30 cellular contexts compared by ENCODE assay signal in genomic region chr14:32083789-32084188, GRCh38. TPM values are rescaled to one million over a fixed set of nuclear protein-coding genes. Genes with fewer than 3 reads are reported as not detected.
DNase-seq lines count a peak whose midpoint lies in the region; ATAC-seq, FAIRE-seq and TF ChIP-seq lines count a peak whose summit lies in the region.
"Had no signal": no experiment of that assay in that cellular context is flagged by ENCODE, and none has a peak within 500 bp of the region (broad histone marks: within the 10 kb centered on the region; RNA-seq: fewer than 3 reads in every experiment).

No MANE protein-coding gene starts in this region.

- intact Hi-C loops in Calu3 (cut with micrococcal nuclease; ENCODE audit: unreplicated experiment) (loop anchor here (5.0 kb wide), 1 partner anchor 39 kb away; no protein-coding TSS in a partner anchor), pancreas (cut with DNase I) (no loop called here)

- H3K27ac Mint-ChIP-seq in Calu3 (ENCODE audit: unreplicated experiment) (no peak overlapping the region), endodermal cell (no peak overlapping the region)
- H3K27ac Mint-ChIP-seq: activated naive CD4-positive, alpha-beta T cell treated with anti-CD3 and anti-CD28 coated beads, Interleukin-2, amount 10 ng/mL, durations not matched to agents 7 days and 5 days; activated T-helper 1 cell treated with anti-CD3 and anti-CD28 coated beads, Interleukin-12 subunit alpha, Interleukin-12 subunit beta, Interleukin-2, Interleukin-4 antibody, amounts not matched to agents 30 ng/mL and 10 ng/mL and 1 ng/mL, durations not matched to agents 14 hours and 24 hours and 36 hours; stimulated activated naive CD8-positive, alpha-beta T cell treated with anti-CD3 and anti-CD28 coated beads, Interleukin-15, Interleukin-2, amounts not matched to agents 100 ng/mL and 50 ng/mL, for 24 hours had no signal

- H3K4me3 Mint-ChIP-seq in Calu3 (ENCODE audit: low read depth, unreplicated experiment) (peak overlapping the region; percentile 58), endodermal cell (no peak overlapping the region)
- H3K4me3 Mint-ChIP-seq: activated naive CD4-positive, alpha-beta T cell treated with anti-CD3 and anti-CD28 coated beads, Interleukin-2, amount 10 ng/mL, durations not matched to agents 7 days and 5 days; activated T-helper 1 cell treated with anti-CD3 and anti-CD28 coated beads, Interleukin-12 subunit alpha, Interleukin-12 subunit beta, Interleukin-2, Interleukin-4 antibody, amounts not matched to agents 30 ng/mL and 10 ng/mL and 1 ng/mL, durations not matched to agents 14 hours and 24 hours and 36 hours; H9; stimulated activated naive CD8-positive, alpha-beta T cell treated with anti-CD3 and anti-CD28 coated beads, Interleukin-15, Interleukin-2, amounts not matched to agents 100 ng/mL and 50 ng/mL, for 24 hours had no signal

- H3K4me1 ChIP-seq in Karpas-422 (ENCODE audit: low read length): peaks cover 83% of the 10 kb centered on the region
- peaks cover 6% of the 10 kb centered on the region for H3K4me1 ChIP-seq in endodermal cell (ENCODE audit: control insufficient read depth, insufficient read depth, low read length)
- peaks cover 34 to 52% (median 45%) of the 10 kb centered on the region in 3 donors for H3K4me1 ChIP-seq in pancreas

- no peak overlapping the region for H3K9ac ChIP-seq in Karpas-422 (ENCODE audit: low read length)
- H3K9ac ChIP-seq in endodermal cell (ENCODE audit: extremely low read depth, low read length, poor library complexity, severe bottlenecking): no peak overlapping the region
- H3K9ac ChIP-seq: BLaER1 treated with 17β-estradiol and CSF1 and Interleukin-3, amounts not matched to agents 10 nM and 100 nM had no signal

- H3K27ac ChIP-seq in Karpas-422 (ENCODE audit: low read length) (peak overlapping the region; percentile 36; the same call in 1 of the 2 replicates), endodermal cell (ENCODE audit: low read depth, low read length) (no peak overlapping the region), pancreas (no peak overlapping the region)
- H3K27ac ChIP-seq: BLaER1 treated with 17β-estradiol and CSF1 and Interleukin-3, amounts not matched to agents 10 nM and 100 nM; coronary artery; foreskin keratinocyte; heart left ventricle; SJSA1; thyroid gland had no signal

- H2AFZ ChIP-seq in Karpas-422 (ENCODE audit: low read length): no peak overlapping the region

- H3K4me1 Mint-ChIP-seq in Calu3 (ENCODE audit: low read depth, unreplicated experiment) (peaks cover 57% of the 10 kb centered on the region), endodermal cell (peaks cover 57% of the 10 kb centered on the region)

- H3K9me3 Mint-ChIP-seq in Calu3 (ENCODE audit: low read depth, unreplicated experiment) (no peaks in the 10 kb centered on the region), endodermal cell (no peaks in the 10 kb centered on the region)
- H3K9me3 Mint-ChIP-seq: activated naive CD4-positive, alpha-beta T cell treated with anti-CD3 and anti-CD28 coated beads, Interleukin-2, amount 10 ng/mL, durations not matched to agents 7 days and 5 days; activated T-helper 1 cell treated with anti-CD3 and anti-CD28 coated beads, Interleukin-12 subunit alpha, Interleukin-12 subunit beta, Interleukin-2, Interleukin-4 antibody, amounts not matched to agents 30 ng/mL and 10 ng/mL and 1 ng/mL, durations not matched to agents 14 hours and 24 hours and 36 hours; H9; stimulated activated naive CD8-positive, alpha-beta T cell treated with anti-CD3 and anti-CD28 coated beads, Interleukin-15, Interleukin-2, amounts not matched to agents 100 ng/mL and 50 ng/mL, for 24 hours had no signal

- peak in 3 of 4 donors; percentile 51 to 64 (median 54) for ATAC-seq in pancreas
- ATAC-seq: esophagus mucosa, foreskin keratinocyte had no signal

- BruUV-seq in Calu3 (replicated peaks; lab: Mats Ljungman, UMichigan): no TSS peak

- CTCF ChIA-PET in Calu3 (lab: Charles Lee): interaction anchor here (0.6 kb wide), 1 partner anchor 47 kb away, joined by 4 read pairs; no protein-coding TSS in a partner anchor

- no peaks in the 10 kb centered on the region for H3K9me2 ChIP-seq in Karpas-422 (replicated peaks; ENCODE audit: insufficient read depth, low read length)

- TF ChIP-seq CTCF in Calu3 (IDR thresholded peaks at IDR 0.05; ENCODE audit: unreplicated experiment): no peak
- no peak for TF ChIP-seq CTCF in endodermal cell (conservative IDR thresholded peaks at IDR 0.05)
- no peak for TF ChIP-seq CTCF in pancreas (IDR thresholded peaks at IDR 0.05)

- H4K20me1 ChIP-seq in Karpas-422 (ENCODE audit: insufficient read depth, low read depth, low read length): peaks cover 16% of the 10 kb centered on the region; the same call in 1 of the 2 replicates

- H3K27me3 Mint-ChIP-seq in Calu3 (ENCODE audit: unreplicated experiment) (no peaks in the 10 kb centered on the region), endodermal cell (ENCODE audit: insufficient read depth) (no peaks in the 10 kb centered on the region)
- H3K27me3 Mint-ChIP-seq: activated naive CD4-positive, alpha-beta T cell treated with anti-CD3 and anti-CD28 coated beads, Interleukin-2, amount 10 ng/mL, durations not matched to agents 7 days and 5 days; stimulated activated naive CD8-positive, alpha-beta T cell treated with anti-CD3 and anti-CD28 coated beads, Interleukin-15, Interleukin-2, amounts not matched to agents 100 ng/mL and 50 ng/mL, for 24 hours had no signal

- H3K36me3 ChIP-seq in Karpas-422 (ENCODE audit: insufficient read depth, low read length) (no peaks in the 10 kb centered on the region), endodermal cell (ENCODE audit: control insufficient read depth, insufficient read depth, low read length) (peaks cover 11% of the 10 kb centered on the region), pancreas (no peaks in the 10 kb centered on the region)
- H3K36me3 ChIP-seq: heart left ventricle, SJSA1, thyroid gland had no signal

- H3K9me3 ChIP-seq in Karpas-422 (ENCODE audit: low read length) (no peaks in the 10 kb centered on the region), endodermal cell (ENCODE audit: control insufficient read depth, low read length) (no peaks in the 10 kb centered on the region), pancreas (no peaks in the 10 kb centered on the region)
- H3K9me3 ChIP-seq: BLaER1 treated with 17β-estradiol and CSF1 and Interleukin-3, amounts not matched to agents 10 nM and 100 nM; heart left ventricle; SJSA1; thyroid gland had no signal

- H3K27me3 ChIP-seq in Karpas-422 (ENCODE audit: low read length) (no peaks in the 10 kb centered on the region), endodermal cell (ENCODE audit: control insufficient read depth, insufficient read depth, low read length, poor library complexity, severe bottlenecking) (no peaks in the 10 kb centered on the region), pancreas (no peaks in the 10 kb centered on the region)
- H3K27me3 ChIP-seq: BLaER1 treated with 17β-estradiol and CSF1 and Interleukin-3, amounts not matched to agents 10 nM and 100 nM; foreskin keratinocyte; heart left ventricle; SJSA1; thyroid gland had no signal

- no peak overlapping the region for H3K4me2 ChIP-seq in Karpas-422 (ENCODE audit: low read depth, low read length, poor library complexity, severe bottlenecking)

- H3K4me3 ChIP-seq in Karpas-422 (ENCODE audit: low read length) (no peak overlapping the region), endodermal cell (ENCODE audit: low read length) (peak overlapping the region; percentile 51), pancreas (no peak overlapping the region)
- H3K4me3 ChIP-seq: BLaER1 treated with 17β-estradiol and CSF1 and Interleukin-3, amounts not matched to agents 10 nM and 100 nM; coronary artery; heart left ventricle; SJSA1; thyroid gland had no signal

- peaks cover 8% of the 10 kb centered on the region for H3K36me3 Mint-ChIP-seq in Calu3 (ENCODE audit: insufficient read depth, unreplicated experiment)
- H3K36me3 Mint-ChIP-seq in endodermal cell (ENCODE audit: low read depth): peaks cover 3% of the 10 kb centered on the region

- peaks cover 99% of the 10 kb centered on the region for H3K79me2 ChIP-seq in Karpas-422 (ENCODE audit: low read length)

- no peak for FAIRE-seq in pancreas (lab: Jason Lieb, UNC)
- FAIRE-seq: bronchial epithelial cell had no signal

- DNase-seq in Calu3 (no peak), Karpas-422 (no peak), endodermal cell (no peak), pancreas (no peak), 8988T (no peak), SKM-1 treated with dmso at 0.1 percent for 144 hours (lab: John Stamatoyannopoulos, UW; ENCODE audit: unreplicated experiment) (no peak), NCI-H226 (no peak)
- DNase-seq in stimulated activated CD4-positive, alpha-beta T cell treated with anti-CD3 and anti-CD28 coated beads, Interleukin-4, amount 100 ng/mL, for 1 hour: no peak
- DNase-seq: activated CD4-positive, alpha-beta T cell treated with anti-CD3 and anti-CD28 coated beads, Interleukin-2, amount 50 U/mL, for 4 hours; activated naive CD4-positive, alpha-beta T cell treated with anti-CD3 and anti-CD28 coated beads, Interleukin-2, amount 10 ng/mL, durations not matched to agents 7 days and 5 days; amniotic stem cell; DND-41; effector memory CD4-positive, alpha-beta T cell; foreskin keratinocyte; H9; heart left ventricle; mesenchymal stem cell; NCI-H1092 treated with DMSO at 0.1 percent for 48 hours; NCI-H2029; NCI-H774; RPMI8226; T-helper 1 cell; thyroid gland had no signal

RNA-seq across cellular contexts. Expression of gene ARHGAP5, which starts 6.7 kb away (rescaled TPM):
- total RNA-seq in Calu3 (2022): 113 and 132 TPM in 2 replicates
- total RNA-seq in Karpas-422 (2014; rRNA removed; shearing (Covaris generic); ENCODE audit: low replicate concordance): 63.0 and 114 TPM in 2 replicates
- total RNA-seq in endodermal cell: 100 to 1,000 TPM; 122 to 133 TPM
- polyA plus RNA-seq in endodermal cell (2013, experiment 1 of 2): 57.3 TPM
- polyA plus RNA-seq in endodermal cell (2013, experiment 2 of 2): 62.8 TPM
- 10 to 100 TPM; 49.0 to 81.8 (median 59.8) TPM for total RNA-seq in pancreas
- 10 to 100 TPM in 1 of 2 donors, 1 to 10 TPM in 1; 7.1 to 15.7 TPM for polyA plus RNA-seq in pancreas
